Comparison of ENCODE assay signal across 16 cellular contexts in the genomic region with DNA sequence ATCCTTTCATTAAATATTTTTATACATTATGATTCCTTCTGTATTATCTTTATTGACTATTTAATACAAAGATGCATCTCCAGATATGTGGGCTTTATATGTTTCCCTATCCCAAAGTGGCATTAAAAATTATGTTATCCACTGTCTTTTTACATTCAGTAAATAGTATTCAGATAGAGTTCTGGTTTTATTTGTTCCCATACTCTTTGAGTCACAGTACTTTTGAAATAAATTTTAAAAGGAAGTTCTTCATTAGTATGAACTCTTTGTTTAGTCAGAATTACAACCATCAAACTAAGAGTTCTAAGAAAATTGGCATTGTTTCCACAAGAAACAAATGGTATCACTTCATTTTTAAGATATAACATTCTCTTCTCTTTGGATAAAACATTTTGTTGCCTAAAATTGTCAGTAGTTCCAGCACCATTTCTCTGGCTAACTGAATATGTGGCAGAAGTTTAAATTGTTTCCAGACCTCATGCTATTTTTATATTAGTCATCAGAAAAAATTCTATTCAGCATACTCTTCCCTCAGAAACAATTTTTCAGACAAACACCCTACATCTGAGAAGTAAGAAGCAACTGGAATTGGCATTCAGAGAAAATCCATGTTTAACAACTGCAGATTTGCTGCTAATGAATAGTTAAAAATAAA.
DNase-seq lines count a peak whose midpoint lies in the region; ATAC-seq and TF ChIP-seq lines count a peak whose summit lies in the region.
"Had no signal": no experiment of that assay in that cellular context is flagged by ENCODE, and none has a peak within 500 bp of the region (broad histone marks: within the 10 kb centered on the region; RNA-seq: fewer than 3 reads in every experiment).

No MANE protein-coding gene starts in this region.

- H4K8ac ChIP-seq in IMR-90 (ENCODE audit: low read depth in 2 of 2, low read length in 2 of 2) (peak overlapping the region in 1 of 2 experiments; percentile 64; a peak in 1 of 4 replicates), mesenchymal stem cell (ENCODE audit: low read length) (no peak overlapping the region)

- no peak overlapping the region for H3K4ac ChIP-seq in IMR-90 (ENCODE audit: low read depth, low read length)
- no peak overlapping the region for H3K4ac ChIP-seq in mesenchymal stem cell (ENCODE audit: low read depth in 1 of 2, low read length in 2 of 2)

- TF ChIP-seq POLR2A in IMR-90 (IDR thresholded peaks at IDR 0.05; ENCODE audit: low read depth, low read length), result no peak

- H3K4me2 ChIP-seq in IMR-90 (ENCODE audit: low read depth, low read length) (peak overlapping the region; percentile 36; the same call in 1 of the 2 replicates), mesenchymal stem cell (ENCODE audit: low read length, poor library complexity, severe bottlenecking) (no peak overlapping the region)

- H2BK20ac ChIP-seq in IMR-90 (ENCODE audit: low read depth, low read length), result peak overlapping the region; percentile 35; the same call in 1 of the 2 replicates

- H3K9ac ChIP-seq in IMR-90 (ENCODE audit: low read depth, low read length) (no peak overlapping the region), mesenchymal stem cell (ENCODE audit: low read length) (peak overlapping the region; percentile 84)

- H3K23ac ChIP-seq in IMR-90 (ENCODE audit: low read depth, low read length), result peak overlapping the region; percentile 12; the same call in 1 of the 2 replicates
- no peak overlapping the region for H3K23ac ChIP-seq in mesenchymal stem cell (ENCODE audit: low read length in 2 of 2)

- H2BK5ac ChIP-seq in IMR-90 (ENCODE audit: low read depth, low read length, poor library complexity, severe bottlenecking) (peak overlapping the region; percentile 96), mesenchymal stem cell (ENCODE audit: low read depth, low read length, poor library complexity, severe bottlenecking) (no peak overlapping the region)

- no peaks in the 10 kb centered on the region; the same call in 1 of the 2 replicates for H3K9me1 ChIP-seq in IMR-90 (ENCODE audit: insufficient read depth, low read length)

- POLR2A ChIA-PET in IMR-90 (lab: Charles Lee; ENCODE audit: unreplicated experiment), result no interaction called here

- H3K56ac ChIP-seq in IMR-90 (ENCODE audit: extremely low read depth, insufficient read depth, low read length), result peak overlapping the region; percentile 79

- H2AK5ac ChIP-seq in IMR-90 (ENCODE audit: low read depth, low read length), result no peak overlapping the region
- no peak overlapping the region for H2AK5ac ChIP-seq in mesenchymal stem cell (ENCODE audit: low read length, severe bottlenecking)

- CTCF ChIA-PET in IMR-90 (lab: Yijun Ruan, JAX), result no interaction called here

- H4K20me1 ChIP-seq in IMR-90 (ENCODE audit: insufficient read depth, low read length), result no peaks in the 10 kb centered on the region

- no peak overlapping the region for H3K4me3 ChIP-seq in IMR-90 (ENCODE audit: insufficient read depth, low read depth, low read length)
- no peak overlapping the region for H3K4me3 ChIP-seq in cardiac fibroblast (replicated peaks in 1 of 2; ENCODE audit: low read depth in 2 of 2, low read length in 2 of 2)
- peak overlapping the region in 1 of 2 experiments; percentile 1 for H3K4me3 ChIP-seq in mesenchymal stem cell (ENCODE audit: insufficient read depth in 1 of 2, low read depth in 1 of 2, low read length in 2 of 2)
- H3K4me3 ChIP-seq: left ventricle myocardium inferior, right lobe of liver had no signal

- H3K27ac ChIP-seq in IMR-90 (ENCODE audit: insufficient read depth, low read length) (peak overlapping the region; percentile 10; the same call in 1 of the 2 replicates), mesenchymal stem cell (ENCODE audit: low read length, poor library complexity, severe bottlenecking) (no peak overlapping the region)
- H3K27ac ChIP-seq: left ventricle myocardium inferior, right lobe of liver had no signal

- no TSS peak for BruUV-seq in IMR-90 (replicated peaks; lab: Mats Ljungman, UMichigan)

- no peak overlapping the region for H2AFZ ChIP-seq in IMR-90 (replicated peaks; ENCODE audit: low read length, poor library complexity)
- H2AFZ ChIP-seq in mesenchymal stem cell (ENCODE audit: low read depth, low read length), result no peak overlapping the region

- no peak overlapping the region for H4K5ac ChIP-seq in IMR-90 (ENCODE audit: low read depth, low read length)

- H3K4me1 ChIP-seq in IMR-90 (ENCODE audit: control insufficient read depth, insufficient read depth, low read length) (peaks cover 2% of the 10 kb centered on the region; the same call in 1 of the 2 replicates), mesenchymal stem cell (ENCODE audit: control insufficient read depth, insufficient read depth, low read depth, low read length) (no peaks in the 10 kb centered on the region)
- H3K4me1 ChIP-seq: left ventricle myocardium inferior, right lobe of liver had no signal

- H2BK120ac ChIP-seq in IMR-90 (ENCODE audit: low read depth, low read length) (peak overlapping the region; percentile 47; the same call in 1 of the 2 replicates), mesenchymal stem cell (ENCODE audit: low read depth, low read length) (no peak overlapping the region)

- H3K36me3 ChIP-seq in IMR-90 (ENCODE audit: control insufficient read depth, insufficient read depth, low read length) (no peaks in the 10 kb centered on the region), mesenchymal stem cell (ENCODE audit: control insufficient read depth in 1 of 2, insufficient read depth in 2 of 2, low read depth in 1 of 2, low read length in 2 of 2) (no peaks in the 10 kb centered on the region)
- H3K36me3 ChIP-seq: left ventricle myocardium inferior, right lobe of liver had no signal

- no peak overlapping the region for H2BK12ac ChIP-seq in mesenchymal stem cell (ENCODE audit: low read length in 2 of 2)

- dilution Hi-C loops in IMR-90 (cut with HindIII; ENCODE audit: low sequenced_read_pairs, unreplicated experiment), result no loop called here

- H3K79me1 ChIP-seq in IMR-90 (ENCODE audit: low read depth in 1 of 2, low read length in 2 of 2) (no peaks in the 10 kb centered on the region), mesenchymal stem cell (replicated peaks; ENCODE audit: low read length, poor library complexity, severe bottlenecking) (no peaks in the 10 kb centered on the region)

- peak; percentile 90 for ATAC-seq in IMR-90 (ENCODE audit: low read depth)
- ATAC-seq in HG03354 (IDR thresholded peaks at IDR 0.05; ENCODE audit: poor library complexity, severe bottlenecking, unreplicated experiment), result no peak
- ATAC-seq: right lobe of liver; stimulated activated naive CD8-positive, alpha-beta T cell treated with anti-CD3 and anti-CD28 coated beads, Interleukin-15, Interleukin-2, amounts not matched to agents 100 U/mL and 50 U/mL, for 24 hours had no signal

- H3K27me3 ChIP-seq in IMR-90 (ENCODE audit: control insufficient read depth, insufficient read depth, low read length) (no peaks in the 10 kb centered on the region), mesenchymal stem cell (ENCODE audit: control insufficient read depth in 1 of 2, insufficient read depth in 1 of 2, low read length in 2 of 2) (no peaks in the 10 kb centered on the region)
- H3K27me3 ChIP-seq: right lobe of liver had no signal

- DNase-seq in IMR-90, result peak; percentile 81
- peak; percentile 82 to 86 for DNase-seq in cardiac fibroblast (ENCODE audit: low read depth in 2 of 2)
- DNase-seq in mesenchymal stem cell, result peak; percentile 33
- no peak for DNase-seq in SKM-1 (lab: John Stamatoyannopoulos, UW; ENCODE audit: unreplicated experiment)
- DNase-seq in activated naive CD4-positive, alpha-beta T cell treated with anti-CD3 and anti-CD28 coated beads, Interleukin-2, amount 50 U/mL, for 16 hours, result no peak
- no peak for DNase-seq in DMS153 (lab: John Stamatoyannopoulos, UW)
- DNase-seq: activated CD4-positive, alpha-beta T cell treated with anti-CD3 and anti-CD28 coated beads for 1 hour; effector CD8-positive, alpha-beta T cell; hippocampal formation; left ventricle myocardium inferior; NCI-H1092 treated with DMSO at 0.1 percent for 48 hours; NCI-H2227 treated with DMSO at 0.1 percent for 48 hours; right lobe of liver; stimulated activated naive CD8-positive, alpha-beta T cell treated with anti-CD3 and anti-CD28 coated beads, Interleukin-15, Interleukin-2, amounts not matched to agents 100 U/mL and 50 U/mL, for 24 hours; SW 1271 had no signal

- no peak overlapping the region for H3K18ac ChIP-seq in IMR-90 (ENCODE audit: low read depth, low read length)
- H3K18ac ChIP-seq in mesenchymal stem cell (ENCODE audit: low read depth in 1 of 2, low read length in 2 of 2), result no peak overlapping the region

- H3K14ac ChIP-seq in IMR-90 (replicated peaks; ENCODE audit: low read depth, low read length) (no peak overlapping the region), mesenchymal stem cell (ENCODE audit: low read length in 2 of 2) (no peak overlapping the region)

- H2BK15ac ChIP-seq in IMR-90 (ENCODE audit: low read depth, low read length) (no peak overlapping the region), mesenchymal stem cell (ENCODE audit: low read depth, poor library complexity, severe bottlenecking) (no peak overlapping the region)

- peaks cover 3% of the 10 kb centered on the region; the same call in 1 of the 2 replicates for H3K9me3 ChIP-seq in IMR-90 (ENCODE audit: control insufficient read depth, insufficient read depth, low read length)
- H3K9me3 ChIP-seq in mesenchymal stem cell (ENCODE audit: control insufficient read depth, low read length), result no peaks in the 10 kb centered on the region
- H3K9me3 ChIP-seq: right lobe of liver had no signal

- in situ Hi-C loops in IMR-90 (cut with MboI; ENCODE audit: low sequenced_read_pairs), result no loop called here

- no peak for TF ChIP-seq RAD21 in IMR-90 (IDR thresholded peaks at IDR 0.05; ENCODE audit: low read length)

- H2AK9ac ChIP-seq in IMR-90 (replicated peaks; ENCODE audit: low read depth, low read length, poor library complexity), result no peak overlapping the region

- intact Hi-C loops in IMR-90 (cut with micrococcal nuclease), result no loop called here

- no peak overlapping the region for H4K91ac ChIP-seq in IMR-90 (ENCODE audit: insufficient read depth, low read depth, low read length)
- H4K91ac ChIP-seq in mesenchymal stem cell (ENCODE audit: low read length), result no peak overlapping the region

- no peak for TF ChIP-seq CTCF in IMR-90 (conservative IDR thresholded peaks at IDR 0.05; ENCODE audit: low read depth, low read length)
- no peak for TF ChIP-seq CTCF in cardiac fibroblast (IDR thresholded peaks at IDR 0.05; ENCODE audit: low read depth, low read length)

TF ChIP-seq in IMR-90, 13 proteins besides CTCF, POLR2A, EP300 and RAD21:
- no peak for TF ChIP-seq CEBPB (IDR thresholded peaks at IDR 0.05; ENCODE audit: low read depth, low read length)
- peak; percentile 72 for TF ChIP-seq MAFK (IDR thresholded peaks at IDR 0.05; ENCODE audit: low read depth, low read length)

Comparison
In these comparisons a context has a peak if more than half of its experiments do, and no peak if none do; other contexts are left out.
1. DNase-seq: peak in IMR-90 (single experiment), cardiac fibroblast (2 of 2) and mesenchymal stem cell (single experiment); none in SKM-1 (single experiment), activated naive CD4-positive, alpha-beta T cell treated with anti-CD3 and anti-CD28 coated beads, Interleukin-2, amount 50 U/mL, for 16 hours (single experiment) and DMS153 (single experiment).